ENCODE assay signal across 13 cellular contexts in the genomic region with DNA sequence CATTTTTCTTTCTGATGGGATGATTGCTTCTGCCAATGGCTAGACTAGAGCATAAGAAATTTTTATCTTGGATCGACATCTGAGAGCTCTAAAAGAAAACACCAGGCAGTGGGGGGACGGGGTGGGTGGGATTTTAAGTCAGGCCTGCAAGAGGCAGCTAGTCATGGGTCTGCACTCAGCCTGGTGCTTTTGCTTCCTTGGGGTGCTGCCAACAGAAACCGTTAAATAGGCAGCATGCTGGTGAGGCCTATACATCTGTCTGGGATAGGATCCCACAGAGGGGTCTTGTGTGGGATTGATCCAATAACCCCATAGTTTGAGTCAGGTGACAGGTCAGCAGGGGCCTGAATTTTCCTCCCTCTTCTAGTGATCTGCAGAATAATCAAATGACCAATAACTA. TPM values are rescaled to one million over a fixed set of nuclear protein-coding genes. Genes with fewer than 3 reads are reported as not detected.
DNase-seq lines count a peak whose midpoint lies in the region; ATAC-seq and TF ChIP-seq lines count a peak whose summit lies in the region.
"Had no signal": no experiment of that assay in that cellular context is flagged by ENCODE, and none has a peak within 500 bp of the region (broad histone marks: within the 10 kb centered on the region; RNA-seq: fewer than 3 reads in every experiment).

No MANE protein-coding gene starts in this region.

- TF ChIP-seq CTCF in left ventricle myocardium inferior (IDR thresholded peaks at IDR 0.05; ENCODE audit: borderline replicate concordance) (no peak), nephron (IDR thresholded peaks at IDR 0.05; ENCODE audit: unreplicated experiment in 3 of 3) (no peak)

- peaks cover 7% of the 10 kb centered on the region for H3K36me3 ChIP-seq in left ventricle myocardium inferior

- H3K27me3 ChIP-seq in left ventricle myocardium inferior (ENCODE audit: low read depth) = no peaks in the 10 kb centered on the region

- H3K36me3 Mint-ChIP-seq in nephron (ENCODE audit: low read depth) = peaks cover 37% of the 10 kb centered on the region

- peak overlapping the region; percentile 44 to 83 (median 64) for H3K27ac Mint-ChIP-seq in nephron

- no peaks in the 10 kb centered on the region for H3K27me3 Mint-ChIP-seq in nephron (ENCODE audit: low read depth)

- ATAC-seq in Right ventricle myocardium inferior (no peak), HG03521 (IDR thresholded peaks at IDR 0.05; ENCODE audit: unreplicated experiment) (no peak), HG03025 (IDR thresholded peaks at IDR 0.05; ENCODE audit: low FRiP score, unreplicated experiment) (no peak)

- no peak overlapping the region for H3K4me3 ChIP-seq in left ventricle myocardium inferior

- H3K4me3 Mint-ChIP-seq in nephron = no peak overlapping the region
- H3K4me3 Mint-ChIP-seq: neural crest cell had no signal

- peaks cover 16% of the 10 kb centered on the region for H3K9me3 Mint-ChIP-seq in nephron

- peaks cover 54% of the 10 kb centered on the region for H3K4me1 ChIP-seq in left ventricle myocardium inferior

- DNase-seq in left ventricle myocardium inferior (no peak), Right ventricle myocardium inferior (ENCODE audit: missing footprints) (no peak), dermis microvascular lymphatic vessel endothelial cell (ENCODE audit: low read depth in 2 of 2) (peak; percentile 26 to 36), islet precursor cell (no peak), cerebellum (ENCODE audit: low spot score) (no peak)
- DNase-seq: activated CD4-positive, CD25-positive, alpha-beta regulatory T cell; NCI-H146; RPMI8226; stimulated activated CD4-positive, alpha-beta T cell treated with anti-CD3 and anti-CD28 coated beads, Interleukin-2, amount 100 ng/mL, for 48 hours had no signal

- H3K9me3 ChIP-seq in left ventricle myocardium inferior (replicated peaks) = peaks cover 16% of the 10 kb centered on the region

- H3K27ac ChIP-seq in left ventricle myocardium inferior (replicated peaks) = peak overlapping the region; percentile 72

- intact Hi-C loops in left ventricle myocardium inferior (cut with micrococcal nuclease) = no loop called here
- intact Hi-C loops in Right ventricle myocardium inferior (cut with DNase I) = no loop called here

- H3K4me1 Mint-ChIP-seq in nephron = peaks cover 28% of the 10 kb centered on the region

RNA-seq across cellular contexts. Expression of a gene that starts 26.9 kb away (rescaled TPM):
- total RNA-seq in left ventricle myocardium inferior (22.3 TPM), Right ventricle myocardium inferior (27.2 TPM), dermis microvascular lymphatic vessel endothelial cell (9.2 and 16.6 TPM in 2 replicates), cerebellum (21.5 TPM)

RNA-seq across cellular contexts. Expression of a gene that starts 40.8 kb away (rescaled TPM):
- 52.5 TPM for total RNA-seq in left ventricle myocardium inferior
- 47.8 TPM for total RNA-seq in Right ventricle myocardium inferior
- total RNA-seq in dermis microvascular lymphatic vessel endothelial cell = 10.0 and 11.5 TPM in 2 replicates
- 35.1 TPM for total RNA-seq in cerebellum

Comparison
In these comparisons a context has a peak if more than half of its experiments do, and no peak if none do; other contexts are left out.
1. DNase-seq: peak in dermis microvascular lymphatic vessel endothelial cell (2 of 2); none in left ventricle myocardium inferior (single experiment), Right ventricle myocardium inferior (single experiment), islet precursor cell (single experiment) and cerebellum (single experiment).